Comparison of ENCODE assay signal across 11 cellular contexts in genomic region chr2:43021791-43022500, GRCh38.
DNase-seq lines count a peak whose midpoint lies in the region; ATAC-seq, FAIRE-seq and TF ChIP-seq lines count a peak whose summit lies in the region.
"Had no signal": no experiment of that assay in that cellular context is flagged by ENCODE, and none has a peak within 500 bp of the region (broad histone marks: within the 10 kb centered on the region; RNA-seq: fewer than 3 reads in every experiment).

No MANE protein-coding gene starts in this region.

- H3K79me2 ChIP-seq in GM12878 (ENCODE audit: control insufficient read depth, insufficient read depth, low read length) (no peaks in the 10 kb centered on the region), smooth muscle cell (ENCODE audit: low read depth) (no peaks in the 10 kb centered on the region)

- H3F3A ChIP-seq in smooth muscle cell (ENCODE audit: low read depth), result no peaks in the 10 kb centered on the region

- RAD21 ChIA-PET in GM12878 (lab: Charles Lee; ENCODE audit: unreplicated experiment), result interaction anchor here (0.6 to 4.3 kb wide), 2 partner anchors 77 to 206 kb away, joined by 6 to 32 read pairs; partner anchors contain the start of gene ZFP36L2

- H3K36me3 ChIP-seq in GM12878 (ENCODE audit: control insufficient read depth in 2 of 2, insufficient read depth in 2 of 2, low read length in 1 of 2), result no peaks in the 10 kb centered on the region
- H3K36me3 ChIP-seq in smooth muscle cell (ENCODE audit: low read depth), result no peaks in the 10 kb centered on the region

- H3K4me3 ChIP-seq in HL-60 (replicated peaks; ENCODE audit: insufficient read depth, low read length), result no peak overlapping the region
- H3K4me3 ChIP-seq in GM12878, result no peak overlapping the region
- H3K4me3 ChIP-seq in smooth muscle cell, result no peak overlapping the region
- H3K4me3 ChIP-seq: psoas muscle had no signal

- DNase-seq in HL-60 (ENCODE audit: low read depth in 1 of 2, low spot score in 1 of 2) (peak in 1 of 2 experiments; percentile 37), GM12878 (ENCODE audit: low read depth, low spot score) (no peak), iPS-NIHi11 (ENCODE audit: low spot score) (peak; percentile 65), smooth muscle cell (lab: John Stamatoyannopoulos, UW; ENCODE audit: unreplicated experiment) (no peak), NCI-H2107 (lab: John Stamatoyannopoulos, UW) (no peak), KBM-7 (no peak), OCI-M1 (lab: John Stamatoyannopoulos, UW) (no peak)
- DNase-seq: central memory CD4-positive, alpha-beta T cell; NCI-H1436 had no signal

- TF ChIP-seq POLR2A in GM12878 (IDR thresholded peaks at IDR 0.05; ENCODE audit: low read depth, low read length), result no peak

- no peak for ATAC-seq in GM12878
- ATAC-seq in stimulated activated memory B cell treated with anti-CD40 and anti-IgM and Interleukin-4, amounts not matched to agents 10 μg/mL and 1 μg/mL and 100 μg/mL, for 72 hours, result no peak
- ATAC-seq: psoas muscle had no signal

- H3K4me1 Mint-ChIP-seq in stimulated activated memory B cell treated with anti-CD40 and anti-IgM and Interleukin-4, amounts not matched to agents 10 μg/mL and 1 μg/mL and 100 μg/mL, for 72 hours, result peaks cover 18% of the 10 kb centered on the region

- no peak for TF ChIP-seq CTCF in HL-60 (IDR thresholded peaks at IDR 0.05; ENCODE audit: insufficient read depth, low read length)
- 0 out of 6 replicates have a peak, but pooled peaks of 2 of the 3 experiments have one; percentile 12 to 29 for TF ChIP-seq CTCF in GM12878 (IDR thresholded peaks at IDR 0.05 in 2 of 3, conservative IDR thresholded peaks at IDR 0.05 in 1 of 3; ENCODE audit: control insufficient read depth in 2 of 3, extremely low read depth in 1 of 3, insufficient read depth in 1 of 3, low read depth in 3 of 3, low read length in 3 of 3)
- peak; percentile 25 for TF ChIP-seq CTCF in smooth muscle cell (IDR thresholded peaks at IDR 0.05; ENCODE audit: borderline replicate concordance, insufficient read depth, poor library complexity, severe bottlenecking)

- BruUV-seq in GM12878 (replicated peaks; lab: Mats Ljungman, UMichigan), result no TSS peak

- POLR2A ChIA-PET in GM12878 (lab: Charles Lee), result no interaction called here

- H3K27ac ChIP-seq in HL-60 (replicated peaks), result peak overlapping the region; percentile 26; the same call in 1 of the 2 replicates
- no peak overlapping the region for H3K27ac ChIP-seq in GM12878 (ENCODE audit: control insufficient read depth, insufficient read depth)
- no peak overlapping the region for H3K27ac ChIP-seq in smooth muscle cell (ENCODE audit: low read depth)
- H3K27ac ChIP-seq: psoas muscle had no signal

- intact Hi-C loops in GM12878 (cut with micrococcal nuclease; ENCODE audit: unreplicated experiment), result no loop called here

- peaks cover 9% of the 10 kb centered on the region for H3K36me3 Mint-ChIP-seq in stimulated activated memory B cell treated with anti-CD40 and anti-IgM and Interleukin-4, amounts not matched to agents 10 μg/mL and 1 μg/mL and 100 μg/mL, for 72 hours

- H3K27ac Mint-ChIP-seq in stimulated activated memory B cell treated with anti-CD40 and anti-IgM and Interleukin-4, amounts not matched to agents 10 μg/mL and 1 μg/mL and 100 μg/mL, for 72 hours, result no peak overlapping the region

- H3K4me1 ChIP-seq in GM12878 (ENCODE audit: control insufficient read depth, insufficient read depth, low read length), result no peaks in the 10 kb centered on the region
- peaks cover 3% of the 10 kb centered on the region for H3K4me1 ChIP-seq in smooth muscle cell (ENCODE audit: low read depth)
- H3K4me1 ChIP-seq: psoas muscle had no signal

- 68% methylated on average over 19 of the region's 19 CpGs for WGBS in GM12878 (ENCODE audit: insufficient coverage, insufficient replicate concordance, low lambda C conversion rate, missing lambda C conversion rate)
- WGBS in smooth muscle cell (ENCODE audit: low lambda C conversion rate), result 85% methylated on average over 19 of the region's 19 CpGs

- CTCF ChIA-PET in GM12878 (lab: Yijun Ruan, JAX), result interaction anchor here (0.6 to 0.9 kb wide), 2 partner anchors 47 to 81 kb away, joined by 3 read pairs; no protein-coding TSS in a partner anchor

- H3K4me2 ChIP-seq in GM12878 (ENCODE audit: control insufficient read depth, insufficient read depth) (no peak overlapping the region), smooth muscle cell (no peak overlapping the region)

- no peaks in the 10 kb centered on the region for H3K27me3 ChIP-seq in HL-60 (ENCODE audit: insufficient read depth, poor library complexity, severe bottlenecking)
- H3K27me3 ChIP-seq in GM12878 (replicated peaks in 1 of 2; ENCODE audit: control insufficient read depth in 2 of 2, insufficient read depth in 2 of 2, low read length in 1 of 2), result no peaks in the 10 kb centered on the region
- no peaks in the 10 kb centered on the region for H3K27me3 ChIP-seq in smooth muscle cell (ENCODE audit: low read depth)

- FAIRE-seq in GM12878 (lab: Jason Lieb, UNC), result no peak

- H4K20me1 ChIP-seq in GM12878 (ENCODE audit: control insufficient read depth, insufficient read depth) (no peaks in the 10 kb centered on the region), smooth muscle cell (ENCODE audit: low read depth) (no peaks in the 10 kb centered on the region)

- peak; percentile 38; the same call in 1 of the 2 replicates for TF ChIP-seq RAD21 in GM12878 (IDR thresholded peaks at IDR 0.05; ENCODE audit: insufficient read depth, low read depth, low read length)

- no peak overlapping the region for H3K4me3 Mint-ChIP-seq in stimulated activated memory B cell treated with anti-CD40 and anti-IgM and Interleukin-4, amounts not matched to agents 10 μg/mL and 1 μg/mL and 100 μg/mL, for 72 hours

- H3K9me3 ChIP-seq in GM12878 (replicated peaks; ENCODE audit: control insufficient read depth, insufficient read depth, low read length) (no peaks in the 10 kb centered on the region; the same call in 1 of the 3 replicates), smooth muscle cell (replicated peaks; ENCODE audit: low read depth) (peaks cover 8% of the 10 kb centered on the region)
- H3K9me3 ChIP-seq: psoas muscle had no signal

- H2AFZ ChIP-seq in GM12878 (ENCODE audit: control insufficient read depth, low read depth, low read length) (no peak overlapping the region), smooth muscle cell (ENCODE audit: low read depth) (no peak overlapping the region)

- SMC1A ChIA-PET in GM12878 (lab: Charles Lee; ENCODE audit: uncharacterized antibody, unreplicated experiment), result interaction anchor here (4.6 kb wide), 1 partner anchor 207 kb away, joined by 37 read pairs; no protein-coding TSS in a partner anchor

- H3K27me3 Mint-ChIP-seq in stimulated activated memory B cell treated with anti-CD40 and anti-IgM and Interleukin-4, amounts not matched to agents 10 μg/mL and 1 μg/mL and 100 μg/mL, for 72 hours, result peaks cover 10% of the 10 kb centered on the region

- no peak overlapping the region for H3K9ac ChIP-seq in GM12878 (ENCODE audit: control insufficient read depth, insufficient read depth, low read length)
- no peak overlapping the region for H3K9ac ChIP-seq in smooth muscle cell (ENCODE audit: low read depth)

- H3K9me3 Mint-ChIP-seq in stimulated activated memory B cell treated with anti-CD40 and anti-IgM and Interleukin-4, amounts not matched to agents 10 μg/mL and 1 μg/mL and 100 μg/mL, for 72 hours, result peaks cover 11% of the 10 kb centered on the region

- no peak for TF ChIP-seq EP300 in GM12878 (IDR thresholded peaks at IDR 0.05; ENCODE audit: borderline replicate concordance in 1 of 2, control insufficient read depth in 1 of 2, low read depth in 2 of 2, low read length in 2 of 2)

- in situ Hi-C loops in GM12878 (cut with MboI), result no loop called here
- in situ Hi-C loops in KBM-7 (cut with MboI; ENCODE audit: low pct_unique_long_range_greater_than_20kb, low sequenced_read_pairs), result no loop called here

TF ChIP-seq in GM12878, 131 proteins besides CTCF, POLR2A, EP300 and RAD21 (continues in another document):
- TF ChIP-seq RCOR1 (conservative IDR thresholded peaks at IDR 0.05; ENCODE audit: low read depth, low read length) (no peak), CEBPZ (IDR thresholded peaks at IDR 0.05; ENCODE audit: low read depth, low read length) (no peak), SP1 (IDR thresholded peaks at IDR 0.05; ENCODE audit: low read depth, low read length) (no peak), MTA3 (IDR thresholded peaks at IDR 0.05; ENCODE audit: borderline replicate concordance, low read length) (no peak), IRF3 (IDR thresholded peaks at IDR 0.05) (no peak), NR2C1 (IDR thresholded peaks at IDR 0.05) (no peak), BRCA1 (IDR thresholded peaks at IDR 0.05; ENCODE audit: low read depth, low read length) (no peak)
